Comparison of ENCODE assay signal across 1 cellular context in the genomic region with DNA sequence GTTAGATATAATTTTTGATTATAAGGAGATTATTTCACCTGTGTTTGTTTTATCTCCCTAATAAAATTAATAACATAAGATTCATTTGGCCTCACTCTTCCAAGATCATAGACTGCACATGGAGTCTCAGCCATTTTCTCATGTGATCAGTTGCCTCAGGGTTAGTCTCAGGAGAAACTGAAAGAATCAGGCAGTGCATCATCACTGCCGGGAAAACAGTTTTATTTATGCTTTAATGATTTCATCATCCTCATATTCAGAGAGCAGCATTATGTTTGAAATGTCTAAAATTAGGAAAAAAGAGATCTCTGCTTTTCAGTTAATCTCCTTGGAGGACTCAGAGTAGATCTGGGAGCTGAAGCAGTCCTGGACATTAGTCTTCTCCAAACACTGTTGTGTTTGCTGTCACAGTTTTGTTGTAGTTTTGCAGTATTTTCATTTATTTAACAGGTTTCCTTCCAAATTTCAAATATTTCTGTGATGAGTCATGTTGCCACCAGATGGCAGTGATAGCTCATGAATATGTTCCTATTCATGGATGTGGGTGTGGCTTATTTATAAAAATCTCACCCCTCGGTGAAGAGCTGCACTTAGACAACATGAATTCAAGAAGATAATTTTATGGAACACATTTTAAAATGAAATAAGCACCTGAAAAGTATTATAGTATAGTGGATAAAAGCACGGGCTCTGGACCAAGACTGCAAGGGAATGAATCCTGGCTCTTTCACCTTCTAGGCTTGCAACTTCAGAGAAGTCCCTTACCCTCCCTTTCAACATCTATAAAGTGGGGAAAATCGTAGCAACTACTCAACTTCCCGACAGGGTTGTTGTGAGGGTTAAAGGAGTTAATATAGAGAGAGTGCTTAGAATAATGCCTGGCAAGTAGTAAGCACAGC.
A peak's percentile ranks its signal among the peaks of the same experiment; 100 is the strongest.
TF ChIP-seq lines count a peak whose summit lies in the region.

No MANE protein-coding gene starts in this region.

TF ChIP-seq in K562, 482 proteins besides CTCF, POLR2A, EP300 and RAD21 (continued from another document):
- TF ChIP-seq CREB1 (IDR thresholded peaks at IDR 0.05) (no peak), CREB1 (CRISPR knock-in tag; IDR thresholded peaks at IDR 0.05) (no peak), CEBPG (CRISPR knock-in tag; IDR thresholded peaks at IDR 0.05) (no peak), CEBPG (tag; conservative IDR thresholded peaks at IDR 0.05 in 1 of 2, IDR thresholded peaks at IDR 0.05 in 1 of 2) (peak; percentile 49 to 72; a peak in 3 of 4 replicates), PTBP1 (IDR thresholded peaks at IDR 0.05; ENCODE audit: low read depth, low read length) (no peak), FOXK2 (conservative IDR thresholded peaks at IDR 0.05 in 1 of 2, IDR thresholded peaks at IDR 0.05 in 1 of 2; ENCODE audit: low read depth in 2 of 2) (peak; percentile 56 to 64; a peak in 3 of 4 replicates), TEAD2 (tag; IDR thresholded peaks at IDR 0.05) (no peak), HCFC1 (IDR thresholded peaks at IDR 0.05; ENCODE audit: low read depth, low read length) (no peak), FOSL1 (tag; conservative IDR thresholded peaks at IDR 0.05) (peak; percentile 59; the same call in 1 of the 2 replicates), FOXK1 (CRISPR knock-in tag; IDR thresholded peaks at IDR 0.05; ENCODE audit: borderline replicate concordance) (no peak), PCBP2 (IDR thresholded peaks at IDR 0.05; ENCODE audit: low read depth, low read length, poor library complexity, severe bottlenecking) (no peak), JUND (IDR thresholded peaks at IDR 0.05; ENCODE audit: borderline replicate concordance, low read depth, low read length) (peak; percentile 63; the same call in 1 of the 2 replicates), JUND (tag; IDR thresholded peaks at IDR 0.05; ENCODE audit: borderline replicate concordance, low read depth, low read length) (peak; percentile 57; the same call in 2 of the 3 replicates), ZNF778 (CRISPR knock-in tag; IDR thresholded peaks at IDR 0.05) (no peak), EGR1 (conservative IDR thresholded peaks at IDR 0.05) (no peak), U2AF2 (optimal IDR thresholded peaks at IDR 0.05; ENCODE audit: low read depth, low read length) (no peak), HLTF (IDR thresholded peaks at IDR 0.05) (no peak), KLF13 (tag; IDR thresholded peaks at IDR 0.05; ENCODE audit: borderline replicate concordance, low read depth) (0 out of 2 replicates have a peak, but pooled peaks have one; percentile 23), COPS2 (conservative IDR thresholded peaks at IDR 0.05) (no peak), FOXJ2 (tag; IDR thresholded peaks at IDR 0.05) (0 out of 2 replicates have a peak, but pooled peaks have one; percentile 23), TOE1 (IDR thresholded peaks at IDR 0.05; ENCODE audit: borderline replicate concordance) (no peak), TOE1 (CRISPR knock-in tag; IDR thresholded peaks at IDR 0.05; ENCODE audit: borderline replicate concordance, low read depth) (no peak), CEBPB (tag; IDR thresholded peaks at IDR 0.05) (peak; percentile 61; the same call in 1 of the 2 replicates), SOX6 (IDR thresholded peaks at IDR 0.05) (no peak), NFRKB (IDR thresholded peaks at IDR 0.05; ENCODE audit: low read depth) (no peak), CC2D1A (IDR thresholded peaks at IDR 0.05) (0 out of 2 replicates have a peak, but pooled peaks have one; percentile 17), POU5F1 (IDR thresholded peaks at IDR 0.05; ENCODE audit: borderline replicate concordance, low read depth, low read length, partially characterized antibody) (no peak), ZNF140 (CRISPR knock-in tag; IDR thresholded peaks at IDR 0.05) (no peak), SMC3 (conservative IDR thresholded peaks at IDR 0.05; ENCODE audit: insufficient read depth, low read depth, low read length) (peak; percentile 58; the same call in 1 of the 2 replicates), EP400 (IDR thresholded peaks at IDR 0.05) (0 out of 2 replicates have a peak, but pooled peaks have one; percentile 19), SMARCA4 (IDR thresholded peaks at IDR 0.05) (no peak), TAF15 (IDR thresholded peaks at IDR 0.05; ENCODE audit: low read depth, low read length) (no peak), TEAD4 (IDR thresholded peaks at IDR 0.05; ENCODE audit: low read length) (peak; percentile 37; the same call in 1 of the 2 replicates), TEAD4 (CRISPR knock-in tag; IDR thresholded peaks at IDR 0.05; ENCODE audit: borderline replicate concordance) (no peak), NFE2 (IDR thresholded peaks at IDR 0.05; ENCODE audit: low read depth) (peak; percentile 14; the same call in 1 of the 2 replicates), SP2 (IDR thresholded peaks at IDR 0.05; ENCODE audit: extremely low read depth, low read depth, low read length, poor library complexity, severe bottlenecking) (no peak)
- TF ChIP-seq, protein P1, sequence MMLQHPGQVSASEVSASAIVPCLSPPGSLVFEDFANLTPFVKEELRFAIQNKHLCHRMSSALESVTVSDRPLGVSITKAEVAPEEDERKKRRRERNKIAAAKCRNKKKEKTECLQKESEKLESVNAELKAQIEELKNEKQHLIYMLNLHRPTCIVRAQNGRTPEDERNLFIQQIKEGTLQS (IDR thresholded peaks at IDR 0.05), result peak; percentile 88
- TF ChIP-seq, protein P1 (CRISPR knock-in tag; conservative IDR thresholded peaks at IDR 0.05), result no peak
- TF ChIP-seq, protein P2, sequence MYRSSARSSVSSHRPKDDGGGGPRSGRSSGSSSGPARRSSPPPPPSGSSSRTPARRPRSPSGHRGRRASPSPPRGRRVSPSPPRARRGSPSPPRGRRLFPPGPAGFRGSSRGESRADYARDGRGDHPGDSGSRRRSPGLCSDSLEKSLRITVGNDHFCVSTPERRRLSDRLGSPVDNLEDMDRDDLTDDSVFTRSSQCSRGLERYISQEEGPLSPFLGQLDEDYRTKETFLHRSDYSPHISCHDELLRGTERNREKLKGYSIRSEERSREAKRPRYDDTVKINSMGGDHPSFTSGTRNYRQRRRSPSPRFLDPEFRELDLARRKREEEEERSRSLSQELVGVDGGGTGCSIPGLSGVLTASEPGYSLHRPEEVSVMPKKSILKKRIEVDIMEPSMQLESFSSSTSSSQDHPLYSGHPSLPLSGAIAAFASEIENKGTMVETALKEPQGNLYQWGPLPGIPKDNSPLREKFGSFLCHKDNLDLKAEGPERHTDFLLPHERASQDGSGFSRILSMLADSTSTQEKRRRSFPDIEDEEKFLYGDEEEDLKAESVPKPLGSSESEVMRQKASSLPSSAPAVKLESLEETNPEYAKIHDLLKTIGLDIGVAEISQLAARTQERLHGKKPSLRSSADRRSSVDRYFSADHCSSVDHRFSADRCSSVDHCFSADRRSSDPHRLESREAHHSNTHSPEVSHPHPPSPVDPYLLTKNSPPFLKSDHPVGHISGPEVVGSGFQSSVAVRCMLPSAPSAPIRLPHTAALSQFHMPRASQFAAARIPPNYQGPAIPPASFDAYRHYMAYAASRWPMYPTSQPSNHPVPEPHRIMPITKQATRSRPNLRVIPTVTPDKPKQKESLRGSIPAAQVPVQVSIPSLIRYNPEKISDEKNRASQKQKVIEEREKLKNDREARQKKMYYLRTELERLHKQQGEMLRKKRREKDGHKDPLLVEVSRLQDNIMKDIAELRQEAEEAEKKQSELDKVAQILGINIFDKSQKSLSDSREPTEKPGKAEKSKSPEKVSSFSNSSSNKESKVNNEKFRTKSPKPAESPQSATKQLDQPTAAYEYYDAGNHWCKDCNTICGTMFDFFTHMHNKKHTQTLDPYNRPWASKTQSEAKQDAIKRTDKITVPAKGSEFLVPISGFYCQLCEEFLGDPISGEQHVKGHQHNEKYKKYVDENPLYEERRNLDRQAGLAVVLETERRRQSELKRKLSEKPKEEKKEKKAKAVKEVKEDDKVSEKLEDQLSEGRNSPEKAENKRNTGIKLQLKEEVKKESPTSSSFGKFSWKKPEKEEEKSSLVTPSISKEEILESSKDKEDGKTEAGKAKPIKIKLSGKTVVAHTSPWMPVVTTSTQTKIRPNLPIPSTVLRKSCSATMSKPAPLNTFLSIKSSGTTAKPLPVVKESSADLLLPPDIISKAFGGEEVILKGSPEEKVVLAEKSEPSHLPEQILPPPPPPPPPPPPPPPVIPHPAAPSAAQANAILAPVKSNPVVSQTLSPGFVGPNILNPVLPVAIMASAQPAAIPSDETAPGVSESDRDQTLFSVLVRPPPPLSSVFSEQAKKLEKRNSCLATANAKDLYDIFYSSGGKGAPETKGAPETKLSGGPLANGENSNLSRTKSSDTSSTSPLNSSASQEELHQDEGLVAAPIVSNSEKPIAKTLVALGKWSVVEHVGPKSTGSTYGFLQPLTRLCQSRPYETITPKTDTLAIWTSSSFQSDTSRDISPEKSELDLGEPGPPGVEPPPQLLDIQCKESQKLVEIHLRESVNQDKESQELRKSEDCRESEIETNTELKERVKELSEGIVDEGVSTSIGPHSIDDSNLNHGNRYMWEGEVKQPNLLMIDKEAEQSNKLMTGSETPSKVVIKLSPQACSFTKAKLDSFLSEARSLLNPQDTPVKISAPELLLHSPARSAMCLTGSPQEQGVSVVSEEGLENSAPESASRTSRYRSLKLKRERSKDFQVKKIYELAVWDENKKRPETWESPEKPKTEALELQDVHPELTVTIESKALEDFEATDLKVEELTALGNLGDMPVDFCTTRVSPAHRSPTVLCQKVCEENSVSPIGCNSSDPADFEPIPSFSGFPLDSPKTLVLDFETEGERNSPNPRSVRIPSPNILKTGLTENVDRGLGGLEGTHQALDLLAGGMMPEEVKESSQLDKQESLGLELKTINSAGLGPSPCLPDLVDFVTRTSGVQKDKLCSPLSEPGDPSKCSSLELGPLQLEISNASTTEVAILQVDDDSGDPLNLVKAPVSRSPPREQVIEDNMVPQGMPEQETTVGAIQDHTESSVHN (IDR thresholded peaks at IDR 0.05; ENCODE audit: borderline replicate concordance in 1 of 2, low read depth in 1 of 2), result no peak
- TF ChIP-seq, protein P3, sequence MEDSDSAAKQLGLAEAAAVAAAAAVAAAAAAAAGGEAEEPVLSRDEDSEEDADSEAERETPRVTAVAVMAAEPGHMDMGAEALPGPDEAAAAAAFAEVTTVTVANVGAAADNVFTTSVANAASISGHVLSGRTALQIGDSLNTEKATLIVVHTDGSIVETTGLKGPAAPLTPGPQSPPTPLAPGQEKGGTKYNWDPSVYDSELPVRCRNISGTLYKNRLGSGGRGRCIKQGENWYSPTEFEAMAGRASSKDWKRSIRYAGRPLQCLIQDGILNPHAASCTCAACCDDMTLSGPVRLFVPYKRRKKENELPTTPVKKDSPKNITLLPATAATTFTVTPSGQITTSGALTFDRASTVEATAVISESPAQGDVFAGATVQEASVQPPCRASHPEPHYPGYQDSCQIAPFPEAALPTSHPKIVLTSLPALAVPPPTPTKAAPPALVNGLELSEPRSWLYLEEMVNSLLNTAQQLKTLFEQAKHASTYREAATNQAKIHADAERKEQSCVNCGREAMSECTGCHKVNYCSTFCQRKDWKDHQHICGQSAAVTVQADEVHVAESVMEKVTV (CRISPR knock-in tag; IDR thresholded peaks at IDR 0.05), result peak; percentile 78
- TF ChIP-seq, protein P4, sequence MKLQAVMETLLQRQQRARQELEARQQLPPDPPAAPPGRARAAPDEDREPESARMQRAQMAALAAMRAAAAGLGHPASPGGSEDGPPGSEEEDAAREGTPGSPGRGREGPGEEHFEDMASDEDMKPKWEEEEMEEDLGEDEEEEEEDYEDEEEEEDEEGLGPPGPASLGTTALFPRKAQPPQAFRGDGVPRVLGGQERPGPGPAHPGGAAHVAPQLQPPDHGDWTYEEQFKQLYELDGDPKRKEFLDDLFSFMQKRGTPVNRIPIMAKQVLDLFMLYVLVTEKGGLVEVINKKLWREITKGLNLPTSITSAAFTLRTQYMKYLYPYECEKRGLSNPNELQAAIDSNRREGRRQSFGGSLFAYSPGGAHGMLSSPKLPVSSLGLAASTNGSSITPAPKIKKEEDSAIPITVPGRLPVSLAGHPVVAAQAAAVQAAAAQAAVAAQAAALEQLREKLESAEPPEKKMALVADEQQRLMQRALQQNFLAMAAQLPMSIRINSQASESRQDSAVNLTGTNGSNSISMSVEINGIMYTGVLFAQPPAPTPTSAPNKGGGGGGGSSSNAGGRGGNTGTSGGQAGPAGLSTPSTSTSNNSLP (IDR thresholded peaks at IDR 0.05; ENCODE audit: borderline replicate concordance, low read depth, low read length), result peak; percentile 24; the same call in 1 of the 2 replicates
- TF ChIP-seq, protein P5, sequence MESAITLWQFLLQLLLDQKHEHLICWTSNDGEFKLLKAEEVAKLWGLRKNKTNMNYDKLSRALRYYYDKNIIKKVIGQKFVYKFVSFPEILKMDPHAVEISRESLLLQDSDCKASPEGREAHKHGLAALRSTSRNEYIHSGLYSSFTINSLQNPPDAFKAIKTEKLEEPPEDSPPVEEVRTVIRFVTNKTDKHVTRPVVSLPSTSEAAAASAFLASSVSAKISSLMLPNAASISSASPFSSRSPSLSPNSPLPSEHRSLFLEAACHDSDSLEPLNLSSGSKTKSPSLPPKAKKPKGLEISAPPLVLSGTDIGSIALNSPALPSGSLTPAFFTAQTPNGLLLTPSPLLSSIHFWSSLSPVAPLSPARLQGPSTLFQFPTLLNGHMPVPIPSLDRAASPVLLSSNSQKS (CRISPR knock-in tag; IDR thresholded peaks at IDR 0.05), result no peak
